19 cellular contexts compared by ENCODE assay signal in genomic region chr10:57102234-57102633, GRCh38.
DNase-seq lines count a peak whose midpoint lies in the region; ATAC-seq and TF ChIP-seq lines count a peak whose summit lies in the region.
"Had no signal": no experiment of that assay in that cellular context is flagged by ENCODE, and none has a peak within 500 bp of the region (broad histone marks: within the 10 kb centered on the region; RNA-seq: fewer than 3 reads in every experiment).

No MANE protein-coding gene starts in this region.

- H3K9me3 Mint-ChIP-seq in WTC11 (peaks cover under 1% of the 10 kb centered on the region), neural progenitor cell (no peaks in the 10 kb centered on the region), nephron progenitor cell (no peaks in the 10 kb centered on the region)

- H3K36me3 Mint-ChIP-seq in WTC11 (peaks cover 3% of the 10 kb centered on the region; the same call in 1 of the 2 replicates), neural progenitor cell (no peaks in the 10 kb centered on the region), nephron progenitor cell (ENCODE audit: low read depth) (no peaks in the 10 kb centered on the region)

- H3K27me3 Mint-ChIP-seq in WTC11 (ENCODE audit: low read depth) = no peaks in the 10 kb centered on the region
- no peaks in the 10 kb centered on the region for H3K27me3 Mint-ChIP-seq in neural progenitor cell (ENCODE audit: insufficient read depth, low read depth)
- no peaks in the 10 kb centered on the region for H3K27me3 Mint-ChIP-seq in nephron progenitor cell (ENCODE audit: low read depth, poor library complexity)

- CTCF ChIA-PET in WTC11 (lab: Charles Lee) = no interaction called here

- no peaks in the 10 kb centered on the region for H4K20me1 ChIP-seq in neural progenitor cell (ENCODE audit: low read depth)

- H3F3A ChIP-seq in neural progenitor cell (ENCODE audit: low read depth) = no peaks in the 10 kb centered on the region

- POLR2A ChIA-PET in WTC11 (lab: Charles Lee) = no interaction called here

- H3K9ac ChIP-seq in neural progenitor cell = no peak overlapping the region

- TF ChIP-seq CTCF in WTC11 (IDR thresholded peaks at IDR 0.05) (no peak), neural progenitor cell (IDR thresholded peaks at IDR 0.05) (no peak), right atrium auricular region (IDR thresholded peaks at IDR 0.05) (no peak), nephron progenitor cell (IDR thresholded peaks at IDR 0.05) (no peak)

- peak; percentile 93 for ATAC-seq in WTC11
- no peak for ATAC-seq in HG03354 (IDR thresholded peaks at IDR 0.05; ENCODE audit: poor library complexity, severe bottlenecking, unreplicated experiment)
- ATAC-seq: HepG2, K562 had no signal

- H3K4me1 ChIP-seq in HAP-1 = peaks cover 23% of the 10 kb centered on the region
- no peaks in the 10 kb centered on the region for H3K4me1 ChIP-seq in neural progenitor cell
- H3K4me1 ChIP-seq in right atrium auricular region = no peaks in the 10 kb centered on the region
- H3K4me1 ChIP-seq: BE2C, Peyer's patch, SJCRH30 had no signal

- H3K4me3 Mint-ChIP-seq in WTC11 = no peak overlapping the region
- no peak overlapping the region for H3K4me3 Mint-ChIP-seq in neural progenitor cell
- H3K4me3 Mint-ChIP-seq in nephron progenitor cell = no peak overlapping the region

- H3K4me3 ChIP-seq in HAP-1 (no peak overlapping the region), neural progenitor cell (no peak overlapping the region), right atrium auricular region (no peak overlapping the region)
- H3K4me3 ChIP-seq: K562, MG63, Peyer's patch, SJCRH30 had no signal

- H3K27me3 ChIP-seq in HAP-1 (ENCODE audit: low read depth) (no peaks in the 10 kb centered on the region), neural progenitor cell (no peaks in the 10 kb centered on the region), right atrium auricular region (no peaks in the 10 kb centered on the region)
- H3K27me3 ChIP-seq: BE2C, MG63, Peyer's patch, SJCRH30 had no signal

- H3K27ac ChIP-seq in neural progenitor cell = no peak overlapping the region
- no peak overlapping the region for H3K27ac ChIP-seq in right atrium auricular region
- H3K27ac ChIP-seq: Peyer's patch, SJCRH30 had no signal

- in situ Hi-C loops in HAP-1 (cut with MboI; ENCODE audit: low sequenced_read_pairs) = no loop called here

- H3K79me2 ChIP-seq in neural progenitor cell (ENCODE audit: low read depth) = no peaks in the 10 kb centered on the region

- H2AFZ ChIP-seq in neural progenitor cell (replicated peaks) = peak overlapping the region; percentile 45

- H3K4me2 ChIP-seq in neural progenitor cell = no peak overlapping the region

- peak overlapping the region; percentile 82 for H3K27ac Mint-ChIP-seq in WTC11
- no peak overlapping the region for H3K27ac Mint-ChIP-seq in neural progenitor cell
- H3K27ac Mint-ChIP-seq in nephron progenitor cell = no peak overlapping the region

- DNase-seq in HAP-1 (ENCODE audit: low spot score in 2 of 2) (peak; percentile 65 to 97), WTC11 (ENCODE audit: low spot score) (no peak), iPS DF 4.7 (ENCODE audit: extremely low read depth, low spot score) (peak; percentile 51), neural progenitor cell (ENCODE audit: low spot score) (peak; percentile 5), right atrium auricular region (ENCODE audit: low spot score) (no peak), nephron progenitor cell (no peak)
- DNase-seq: BE2C; DMS79; GOT3; MG63; NCI-H1092 treated with DMSO at 0.1 percent for 48 hours; NCI-H1436 treated with DMSO at 0.1 percent for 48 hours; NCI-H1930; NK-92 treated with Interleukin-12 subunit alpha and Interleukin-12 subunit beta, amount 100 ng/mL, for 24 hours; Peyer's patch; SJCRH30 had no signal

- H3K9me3 ChIP-seq in HAP-1 = no peaks in the 10 kb centered on the region
- H3K9me3 ChIP-seq in neural progenitor cell (ENCODE audit: low read depth) = no peaks in the 10 kb centered on the region
- no peaks in the 10 kb centered on the region for H3K9me3 ChIP-seq in right atrium auricular region
- H3K9me3 ChIP-seq: BE2C, MG63, Peyer's patch, SJCRH30 had no signal

- no peaks in the 10 kb centered on the region for H3K36me3 ChIP-seq in HAP-1 (replicated peaks)
- H3K36me3 ChIP-seq in neural progenitor cell = no peaks in the 10 kb centered on the region
- H3K36me3 ChIP-seq in right atrium auricular region = no peaks in the 10 kb centered on the region
- H3K36me3 ChIP-seq: BE2C, MG63, Peyer's patch, SJCRH30 had no signal

- H3K4me1 Mint-ChIP-seq in WTC11 = peaks cover 36% of the 10 kb centered on the region
- H3K4me1 Mint-ChIP-seq in neural progenitor cell = peaks cover 3% of the 10 kb centered on the region
- no peaks in the 10 kb centered on the region for H3K4me1 Mint-ChIP-seq in nephron progenitor cell

TF ChIP-seq in WTC11, 78 proteins besides CTCF, POLR2A, EP300 and RAD21:
- no peak for TF ChIP-seq ZNF396 (CRISPR knock-in tag; IDR thresholded peaks at IDR 0.05; ENCODE audit: borderline replicate concordance)
- peak; percentile 88 for TF ChIP-seq MYBL2 (CRISPR knock-in tag; IDR thresholded peaks at IDR 0.05)
- TF ChIP-seq HMGXB4 (CRISPR knock-in tag; IDR thresholded peaks at IDR 0.05) = no peak
- no peak for TF ChIP-seq TP53 (CRISPR knock-in tag; IDR thresholded peaks at IDR 0.05)
- TF ChIP-seq ETV6 (CRISPR knock-in tag; IDR thresholded peaks at IDR 0.05) = no peak
- TF ChIP-seq NR2C2 (CRISPR knock-in tag; IDR thresholded peaks at IDR 0.05) = no peak
- no peak for TF ChIP-seq FOXK1 (CRISPR knock-in tag; IDR thresholded peaks at IDR 0.05)

Comparison
In these comparisons a context has a peak if more than half of its experiments do, and no peak if none do; other contexts are left out.
1. DNase-seq: peak in HAP-1 (2 of 2), iPS DF 4.7 (single experiment) and neural progenitor cell (single experiment); none in WTC11 (single experiment), right atrium auricular region (single experiment) and nephron progenitor cell (single experiment).